In the genomic region with DNA sequence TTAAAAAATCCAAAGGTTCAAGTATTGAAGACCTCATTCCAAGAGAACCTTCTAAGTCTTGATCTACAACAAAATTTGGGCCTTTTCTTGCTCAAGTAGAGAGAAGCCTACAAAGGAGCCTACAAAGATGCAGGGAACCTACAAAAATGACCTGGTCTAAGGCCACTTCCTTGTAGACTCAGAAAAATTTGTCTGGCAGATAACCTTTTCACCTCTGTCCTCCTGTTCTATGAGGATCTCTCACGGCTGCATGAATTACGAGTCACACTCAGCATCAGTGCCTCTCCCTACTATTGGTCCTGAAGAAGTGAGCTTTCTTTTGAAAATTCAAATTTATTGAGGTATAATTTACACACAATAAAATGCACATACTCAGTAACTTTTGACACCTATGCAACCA, we compare ENCODE assay signal across 1 cellular context.
TF ChIP-seq lines count a peak whose summit lies in the region.

No MANE protein-coding gene starts in this region.

TF ChIP-seq in IMR-90, 13 proteins besides CTCF, POLR2A, EP300 and RAD21:
- TF ChIP-seq CHD1 (IDR thresholded peaks at IDR 0.05; ENCODE audit: low read depth, low read length) (no peak), MXI1 (IDR thresholded peaks at IDR 0.05; ENCODE audit: borderline replicate concordance, low read depth, low read length) (no peak), ELK1 (IDR thresholded peaks at IDR 0.05; ENCODE audit: borderline replicate concordance, low read depth, low read length) (no peak), RCOR1 (IDR thresholded peaks at IDR 0.05; ENCODE audit: insufficient replicate concordance, low read length) (no peak), SMC3 (IDR thresholded peaks at IDR 0.05; ENCODE audit: low read depth, low read length) (no peak), RFX5 (IDR thresholded peaks at IDR 0.05; ENCODE audit: low read depth, low read length) (no peak), NFE2L2 (IDR thresholded peaks at IDR 0.05; ENCODE audit: low read depth, low read length) (no peak), MAZ (IDR thresholded peaks at IDR 0.05; ENCODE audit: borderline replicate concordance, low read depth, low read length) (no peak), FOS (IDR thresholded peaks at IDR 0.05; ENCODE audit: low read depth, low read length) (no peak), BHLHE40 (IDR thresholded peaks at IDR 0.05; ENCODE audit: low read depth, low read length) (no peak), MAFK (IDR thresholded peaks at IDR 0.05; ENCODE audit: low read depth, low read length) (no peak), CEBPB (IDR thresholded peaks at IDR 0.05; ENCODE audit: low read depth, low read length) (no peak)
- TF ChIP-seq, protein P1, sequence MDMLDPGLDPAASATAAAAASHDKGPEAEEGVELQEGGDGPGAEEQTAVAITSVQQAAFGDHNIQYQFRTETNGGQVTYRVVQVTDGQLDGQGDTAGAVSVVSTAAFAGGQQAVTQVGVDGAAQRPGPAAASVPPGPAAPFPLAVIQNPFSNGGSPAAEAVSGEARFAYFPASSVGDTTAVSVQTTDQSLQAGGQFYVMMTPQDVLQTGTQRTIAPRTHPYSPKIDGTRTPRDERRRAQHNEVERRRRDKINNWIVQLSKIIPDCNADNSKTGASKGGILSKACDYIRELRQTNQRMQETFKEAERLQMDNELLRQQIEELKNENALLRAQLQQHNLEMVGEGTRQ (IDR thresholded peaks at IDR 0.05; ENCODE audit: low read depth, low read length), result no peak
